In genomic region chr4:54167508-54167907, GRCh38 we compare ENCODE assay signal across 30 cellular contexts.
"Had no signal": no experiment of that assay in that cellular context is flagged by ENCODE, and none has a peak within 500 bp of the region (broad histone marks: within the 10 kb centered on the region; RNA-seq: fewer than 3 reads in every experiment).

No MANE protein-coding gene starts in this region.

- H3K4me3 ChIP-seq: PC-9, SJSA1 had no signal

- H3K9me2 ChIP-seq: SK-N-SH had no signal

- ATAC-seq: Panc1 had no signal

- H3K36me3 ChIP-seq: SJSA1 had no signal

- H3K9me3 ChIP-seq: SJSA1, SK-N-SH had no signal

- DNase-seq: Karpas-422, KBM-7, NCI-H1092, NCI-H1105, NCI-H1417, NCI-H1436, NCI-H146, NCI-H1694, NCI-H187, NCI-H1930, NCI-H2029 treated with DMSO at 0.1 percent for 48 hours, NCI-H2081 treated with DMSO at 0.1 percent for 48 hours, NCI-H2107, NCI-H2171, NCI-H2227 treated with DMSO at 0.1 percent for 48 hours, NCI-H345, NCI-H446, NCI-H510A treated with DMSO at 0.1 percent for 48 hours, NCI-H524 treated with DMSO at 0.1 percent for 48 hours, NCI-H526 treated with DMSO at 0.1 percent for 48 hours, NCI-H774, PC-9, Right ventricle myocardium superior, SHP77 treated with DMSO at 0.1 percent for 48 hours, SK-N-SH, SW 1271, T-helper 1 cell had no signal

- H3K27me3 ChIP-seq: SJSA1 had no signal

- H3K27ac ChIP-seq: KMS-11, PC-9, SJSA1 had no signal

- H3K9ac ChIP-seq: KMS-11, SK-N-SH had no signal

- H3K4me2 ChIP-seq: KMS-11, PC-9, SK-N-SH had no signal

- H2AFZ ChIP-seq: PC-9 had no signal
